Comparison of ENCODE assay signal across 1 cellular context in the genomic region with DNA sequence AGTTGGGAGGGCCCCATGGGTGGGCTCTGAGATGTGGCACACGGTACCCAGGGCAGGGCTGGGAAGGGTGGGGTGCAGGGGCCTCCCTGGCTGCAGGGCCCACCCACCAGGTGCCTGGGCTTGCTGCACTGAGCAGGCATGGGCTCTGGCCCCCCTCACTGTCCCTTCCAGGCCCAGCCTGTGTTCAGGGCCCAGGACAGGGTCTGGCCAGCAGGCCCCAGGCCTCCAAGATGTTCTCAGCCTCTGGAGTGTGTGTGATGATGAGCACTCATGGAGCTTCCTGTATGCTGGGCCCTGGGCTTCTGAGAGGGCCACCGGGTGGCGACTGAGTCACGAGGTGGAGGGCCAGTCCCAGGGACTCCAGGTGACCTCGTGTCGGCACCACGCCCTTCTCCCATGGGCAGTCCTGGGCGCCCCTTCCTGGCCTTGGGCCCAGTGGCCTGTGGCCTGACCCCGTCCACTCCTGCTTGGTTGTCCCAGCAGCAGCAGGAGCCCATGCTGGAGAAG.
TF ChIP-seq lines count a peak whose summit lies in the region.

No MANE protein-coding gene starts in this region.

TF ChIP-seq in K562, 482 proteins besides CTCF, POLR2A, EP300 and RAD21 (continues in another document):
- TF ChIP-seq CREB1 (IDR thresholded peaks at IDR 0.05) (peak; percentile 17; the same call in 1 of the 2 replicates), CREB1 (CRISPR knock-in tag; IDR thresholded peaks at IDR 0.05) (no peak), GABPB2 (CRISPR knock-in tag; conservative IDR thresholded peaks at IDR 0.05) (no peak), ZNF354B (CRISPR knock-in tag; IDR thresholded peaks at IDR 0.05) (no peak), SAFB2 (IDR thresholded peaks at IDR 0.05; ENCODE audit: borderline replicate concordance, low read depth, low read length, severe bottlenecking) (no peak), SUPT5H (IDR thresholded peaks at IDR 0.05) (no peak), ZNF253 (CRISPR knock-in tag; conservative IDR thresholded peaks at IDR 0.05) (no peak), FOXM1 (IDR thresholded peaks at IDR 0.05; ENCODE audit: low read depth) (no peak), FOXM1 (CRISPR knock-in tag; IDR thresholded peaks at IDR 0.05; ENCODE audit: low read depth) (no peak), PRPF4 (IDR thresholded peaks at IDR 0.05; ENCODE audit: insufficient read depth, low read depth, low read length, poor library complexity, severe bottlenecking) (no peak), E2F3 (CRISPR knock-in tag; IDR thresholded peaks at IDR 0.05) (no peak), TRIM28 (IDR thresholded peaks at IDR 0.05) (no peak), MCM5 (IDR thresholded peaks at IDR 0.05; ENCODE audit: low read depth) (no peak), NFIX (CRISPR knock-in tag; IDR thresholded peaks at IDR 0.05; ENCODE audit: low read depth) (no peak), SIN3A (IDR thresholded peaks at IDR 0.05; ENCODE audit: borderline replicate concordance in 2 of 2, control insufficient read depth in 1 of 2, low read depth in 2 of 2, low read length in 2 of 2) (peak in 1 of 2 experiments; percentile 89; a peak in 2 of 4 replicates), MAFG (tag; conservative IDR thresholded peaks at IDR 0.05) (no peak), SAP30 (IDR thresholded peaks at IDR 0.05; ENCODE audit: borderline replicate concordance, insufficient read depth, low read depth, low read length, poor library complexity, severe bottlenecking) (peak; percentile 74), MYC (IDR thresholded peaks at IDR 0.05; ENCODE audit: low read depth, low read length) (peak; percentile 93), MYC (CRISPR knock-in tag; IDR thresholded peaks at IDR 0.05; ENCODE audit: borderline replicate concordance, low read depth) (peak; percentile 92), KAT2B (IDR thresholded peaks at IDR 0.05; ENCODE audit: low read depth, low read length) (no peak), FOXJ2 (tag; IDR thresholded peaks at IDR 0.05) (no peak), MEIS2 (IDR thresholded peaks at IDR 0.05; ENCODE audit: partially characterized antibody) (no peak), NRF1 (conservative IDR thresholded peaks at IDR 0.05 in 1 of 2, IDR thresholded peaks at IDR 0.05 in 1 of 2) (peak in 1 of 2 experiments; percentile 8; a peak in 1 of 4 replicates), RBM25 (IDR thresholded peaks at IDR 0.05; ENCODE audit: low read depth, low read length, severe bottlenecking) (no peak), SRSF3 (IDR thresholded peaks at IDR 0.05; ENCODE audit: insufficient read depth, low read length) (no peak), CC2D1A (IDR thresholded peaks at IDR 0.05) (no peak), RAD51 (IDR thresholded peaks at IDR 0.05; ENCODE audit: borderline replicate concordance, low read depth) (peak; percentile 67), GATAD2A (IDR thresholded peaks at IDR 0.05) (peak; percentile 48), ILF3 (IDR thresholded peaks at IDR 0.05; ENCODE audit: borderline replicate concordance) (no peak), BMI1 (IDR thresholded peaks at IDR 0.05; ENCODE audit: low read length) (no peak), XRCC4 (IDR thresholded peaks at IDR 0.05; ENCODE audit: extremely low read depth, insufficient read depth, insufficient read length) (no peak), SMAD2 (IDR thresholded peaks at IDR 0.05; ENCODE audit: low read depth, low read length) (no peak), ADNP (tag; IDR thresholded peaks at IDR 0.05) (no peak), FOXJ3 (CRISPR knock-in tag; IDR thresholded peaks at IDR 0.05) (no peak), MCM3 (IDR thresholded peaks at IDR 0.05) (no peak), SREBF1 (IDR thresholded peaks at IDR 0.05; ENCODE audit: borderline replicate concordance, low read depth, low read length) (no peak), EGR1 (conservative IDR thresholded peaks at IDR 0.05) (no peak), BRF1 (IDR thresholded peaks at IDR 0.05; ENCODE audit: borderline replicate concordance, extremely low read depth, insufficient read length) (no peak), ZNF184 (CRISPR knock-in tag; IDR thresholded peaks at IDR 0.05) (no peak), LARP7 (IDR thresholded peaks at IDR 0.05) (no peak; the same call in 1 of the 2 replicates), ZNF408 (CRISPR knock-in tag; IDR thresholded peaks at IDR 0.05; ENCODE audit: low read depth) (no peak)
- TF ChIP-seq, protein P1, sequence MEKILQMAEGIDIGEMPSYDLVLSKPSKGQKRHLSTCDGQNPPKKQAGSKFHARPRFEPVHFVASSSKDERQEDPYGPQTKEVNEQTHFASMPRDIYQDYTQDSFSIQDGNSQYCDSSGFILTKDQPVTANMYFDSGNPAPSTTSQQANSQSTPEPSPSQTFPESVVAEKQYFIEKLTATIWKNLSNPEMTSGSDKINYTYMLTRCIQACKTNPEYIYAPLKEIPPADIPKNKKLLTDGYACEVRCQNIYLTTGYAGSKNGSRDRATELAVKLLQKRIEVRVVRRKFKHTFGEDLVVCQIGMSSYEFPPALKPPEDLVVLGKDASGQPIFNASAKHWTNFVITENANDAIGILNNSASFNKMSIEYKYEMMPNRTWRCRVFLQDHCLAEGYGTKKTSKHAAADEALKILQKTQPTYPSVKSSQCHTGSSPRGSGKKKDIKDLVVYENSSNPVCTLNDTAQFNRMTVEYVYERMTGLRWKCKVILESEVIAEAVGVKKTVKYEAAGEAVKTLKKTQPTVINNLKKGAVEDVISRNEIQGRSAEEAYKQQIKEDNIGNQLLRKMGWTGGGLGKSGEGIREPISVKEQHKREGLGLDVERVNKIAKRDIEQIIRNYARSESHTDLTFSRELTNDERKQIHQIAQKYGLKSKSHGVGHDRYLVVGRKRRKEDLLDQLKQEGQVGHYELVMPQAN (IDR thresholded peaks at IDR 0.05; ENCODE audit: borderline replicate concordance): peak; percentile 81
- TF ChIP-seq, protein P2, sequence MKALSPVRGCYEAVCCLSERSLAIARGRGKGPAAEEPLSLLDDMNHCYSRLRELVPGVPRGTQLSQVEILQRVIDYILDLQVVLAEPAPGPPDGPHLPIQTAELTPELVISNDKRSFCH (CRISPR knock-in tag; IDR thresholded peaks at IDR 0.05): no peak
- TF ChIP-seq, protein P2 (tag; IDR thresholded peaks at IDR 0.05): peak; percentile 75
- TF ChIP-seq, protein P3, sequence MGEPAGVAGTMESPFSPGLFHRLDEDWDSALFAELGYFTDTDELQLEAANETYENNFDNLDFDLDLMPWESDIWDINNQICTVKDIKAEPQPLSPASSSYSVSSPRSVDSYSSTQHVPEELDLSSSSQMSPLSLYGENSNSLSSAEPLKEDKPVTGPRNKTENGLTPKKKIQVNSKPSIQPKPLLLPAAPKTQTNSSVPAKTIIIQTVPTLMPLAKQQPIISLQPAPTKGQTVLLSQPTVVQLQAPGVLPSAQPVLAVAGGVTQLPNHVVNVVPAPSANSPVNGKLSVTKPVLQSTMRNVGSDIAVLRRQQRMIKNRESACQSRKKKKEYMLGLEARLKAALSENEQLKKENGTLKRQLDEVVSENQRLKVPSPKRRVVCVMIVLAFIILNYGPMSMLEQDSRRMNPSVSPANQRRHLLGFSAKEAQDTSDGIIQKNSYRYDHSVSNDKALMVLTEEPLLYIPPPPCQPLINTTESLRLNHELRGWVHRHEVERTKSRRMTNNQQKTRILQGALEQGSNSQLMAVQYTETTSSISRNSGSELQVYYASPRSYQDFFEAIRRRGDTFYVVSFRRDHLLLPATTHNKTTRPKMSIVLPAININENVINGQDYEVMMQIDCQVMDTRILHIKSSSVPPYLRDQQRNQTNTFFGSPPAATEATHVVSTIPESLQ (CRISPR knock-in tag; IDR thresholded peaks at IDR 0.05): no peak
- TF ChIP-seq, protein P4, sequence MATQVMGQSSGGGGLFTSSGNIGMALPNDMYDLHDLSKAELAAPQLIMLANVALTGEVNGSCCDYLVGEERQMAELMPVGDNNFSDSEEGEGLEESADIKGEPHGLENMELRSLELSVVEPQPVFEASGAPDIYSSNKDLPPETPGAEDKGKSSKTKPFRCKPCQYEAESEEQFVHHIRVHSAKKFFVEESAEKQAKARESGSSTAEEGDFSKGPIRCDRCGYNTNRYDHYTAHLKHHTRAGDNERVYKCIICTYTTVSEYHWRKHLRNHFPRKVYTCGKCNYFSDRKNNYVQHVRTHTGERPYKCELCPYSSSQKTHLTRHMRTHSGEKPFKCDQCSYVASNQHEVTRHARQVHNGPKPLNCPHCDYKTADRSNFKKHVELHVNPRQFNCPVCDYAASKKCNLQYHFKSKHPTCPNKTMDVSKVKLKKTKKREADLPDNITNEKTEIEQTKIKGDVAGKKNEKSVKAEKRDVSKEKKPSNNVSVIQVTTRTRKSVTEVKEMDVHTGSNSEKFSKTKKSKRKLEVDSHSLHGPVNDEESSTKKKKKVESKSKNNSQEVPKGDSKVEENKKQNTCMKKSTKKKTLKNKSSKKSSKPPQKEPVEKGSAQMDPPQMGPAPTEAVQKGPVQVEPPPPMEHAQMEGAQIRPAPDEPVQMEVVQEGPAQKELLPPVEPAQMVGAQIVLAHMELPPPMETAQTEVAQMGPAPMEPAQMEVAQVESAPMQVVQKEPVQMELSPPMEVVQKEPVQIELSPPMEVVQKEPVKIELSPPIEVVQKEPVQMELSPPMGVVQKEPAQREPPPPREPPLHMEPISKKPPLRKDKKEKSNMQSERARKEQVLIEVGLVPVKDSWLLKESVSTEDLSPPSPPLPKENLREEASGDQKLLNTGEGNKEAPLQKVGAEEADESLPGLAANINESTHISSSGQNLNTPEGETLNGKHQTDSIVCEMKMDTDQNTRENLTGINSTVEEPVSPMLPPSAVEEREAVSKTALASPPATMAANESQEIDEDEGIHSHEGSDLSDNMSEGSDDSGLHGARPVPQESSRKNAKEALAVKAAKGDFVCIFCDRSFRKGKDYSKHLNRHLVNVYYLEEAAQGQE (CRISPR knock-in tag; IDR thresholded peaks at IDR 0.05; ENCODE audit: low read depth): no peak
- TF ChIP-seq, protein P5, sequence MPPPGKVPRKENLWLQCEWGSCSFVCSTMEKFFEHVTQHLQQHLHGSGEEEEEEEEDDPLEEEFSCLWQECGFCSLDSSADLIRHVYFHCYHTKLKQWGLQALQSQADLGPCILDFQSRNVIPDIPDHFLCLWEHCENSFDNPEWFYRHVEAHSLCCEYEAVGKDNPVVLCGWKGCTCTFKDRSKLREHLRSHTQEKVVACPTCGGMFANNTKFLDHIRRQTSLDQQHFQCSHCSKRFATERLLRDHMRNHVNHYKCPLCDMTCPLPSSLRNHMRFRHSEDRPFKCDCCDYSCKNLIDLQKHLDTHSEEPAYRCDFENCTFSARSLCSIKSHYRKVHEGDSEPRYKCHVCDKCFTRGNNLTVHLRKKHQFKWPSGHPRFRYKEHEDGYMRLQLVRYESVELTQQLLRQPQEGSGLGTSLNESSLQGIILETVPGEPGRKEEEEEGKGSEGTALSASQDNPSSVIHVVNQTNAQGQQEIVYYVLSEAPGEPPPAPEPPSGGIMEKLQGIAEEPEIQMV (tag; conservative IDR thresholded peaks at IDR 0.05; ENCODE audit: low read depth): no peak
- TF ChIP-seq, protein P6, sequence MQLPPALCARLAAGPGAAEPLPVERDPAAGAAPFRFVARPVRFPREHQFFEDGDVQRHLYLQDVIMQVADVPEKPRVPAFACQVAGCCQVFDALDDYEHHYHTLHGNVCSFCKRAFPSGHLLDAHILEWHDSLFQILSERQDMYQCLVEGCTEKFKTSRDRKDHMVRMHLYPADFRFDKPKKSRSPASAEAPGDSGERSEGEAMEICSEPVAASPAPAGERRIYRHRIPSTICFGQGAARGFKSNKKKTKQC (CRISPR knock-in tag; IDR thresholded peaks at IDR 0.05): no peak
- TF ChIP-seq, protein P7, sequence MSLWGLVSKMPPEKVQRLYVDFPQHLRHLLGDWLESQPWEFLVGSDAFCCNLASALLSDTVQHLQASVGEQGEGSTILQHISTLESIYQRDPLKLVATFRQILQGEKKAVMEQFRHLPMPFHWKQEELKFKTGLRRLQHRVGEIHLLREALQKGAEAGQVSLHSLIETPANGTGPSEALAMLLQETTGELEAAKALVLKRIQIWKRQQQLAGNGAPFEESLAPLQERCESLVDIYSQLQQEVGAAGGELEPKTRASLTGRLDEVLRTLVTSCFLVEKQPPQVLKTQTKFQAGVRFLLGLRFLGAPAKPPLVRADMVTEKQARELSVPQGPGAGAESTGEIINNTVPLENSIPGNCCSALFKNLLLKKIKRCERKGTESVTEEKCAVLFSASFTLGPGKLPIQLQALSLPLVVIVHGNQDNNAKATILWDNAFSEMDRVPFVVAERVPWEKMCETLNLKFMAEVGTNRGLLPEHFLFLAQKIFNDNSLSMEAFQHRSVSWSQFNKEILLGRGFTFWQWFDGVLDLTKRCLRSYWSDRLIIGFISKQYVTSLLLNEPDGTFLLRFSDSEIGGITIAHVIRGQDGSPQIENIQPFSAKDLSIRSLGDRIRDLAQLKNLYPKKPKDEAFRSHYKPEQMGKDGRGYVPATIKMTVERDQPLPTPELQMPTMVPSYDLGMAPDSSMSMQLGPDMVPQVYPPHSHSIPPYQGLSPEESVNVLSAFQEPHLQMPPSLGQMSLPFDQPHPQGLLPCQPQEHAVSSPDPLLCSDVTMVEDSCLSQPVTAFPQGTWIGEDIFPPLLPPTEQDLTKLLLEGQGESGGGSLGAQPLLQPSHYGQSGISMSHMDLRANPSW (CRISPR knock-in tag; IDR thresholded peaks at IDR 0.05): no peak
- TF ChIP-seq, protein P8, sequence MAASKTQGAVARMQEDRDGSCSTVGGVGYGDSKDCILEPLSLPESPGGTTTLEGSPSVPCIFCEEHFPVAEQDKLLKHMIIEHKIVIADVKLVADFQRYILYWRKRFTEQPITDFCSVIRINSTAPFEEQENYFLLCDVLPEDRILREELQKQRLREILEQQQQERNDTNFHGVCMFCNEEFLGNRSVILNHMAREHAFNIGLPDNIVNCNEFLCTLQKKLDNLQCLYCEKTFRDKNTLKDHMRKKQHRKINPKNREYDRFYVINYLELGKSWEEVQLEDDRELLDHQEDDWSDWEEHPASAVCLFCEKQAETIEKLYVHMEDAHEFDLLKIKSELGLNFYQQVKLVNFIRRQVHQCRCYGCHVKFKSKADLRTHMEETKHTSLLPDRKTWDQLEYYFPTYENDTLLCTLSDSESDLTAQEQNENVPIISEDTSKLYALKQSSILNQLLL (CRISPR knock-in tag; IDR thresholded peaks at IDR 0.05; ENCODE audit: borderline replicate concordance): no peak
- TF ChIP-seq, protein P9, sequence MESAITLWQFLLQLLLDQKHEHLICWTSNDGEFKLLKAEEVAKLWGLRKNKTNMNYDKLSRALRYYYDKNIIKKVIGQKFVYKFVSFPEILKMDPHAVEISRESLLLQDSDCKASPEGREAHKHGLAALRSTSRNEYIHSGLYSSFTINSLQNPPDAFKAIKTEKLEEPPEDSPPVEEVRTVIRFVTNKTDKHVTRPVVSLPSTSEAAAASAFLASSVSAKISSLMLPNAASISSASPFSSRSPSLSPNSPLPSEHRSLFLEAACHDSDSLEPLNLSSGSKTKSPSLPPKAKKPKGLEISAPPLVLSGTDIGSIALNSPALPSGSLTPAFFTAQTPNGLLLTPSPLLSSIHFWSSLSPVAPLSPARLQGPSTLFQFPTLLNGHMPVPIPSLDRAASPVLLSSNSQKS (CRISPR knock-in tag; IDR thresholded peaks at IDR 0.05): no peak
- TF ChIP-seq, protein P10, sequence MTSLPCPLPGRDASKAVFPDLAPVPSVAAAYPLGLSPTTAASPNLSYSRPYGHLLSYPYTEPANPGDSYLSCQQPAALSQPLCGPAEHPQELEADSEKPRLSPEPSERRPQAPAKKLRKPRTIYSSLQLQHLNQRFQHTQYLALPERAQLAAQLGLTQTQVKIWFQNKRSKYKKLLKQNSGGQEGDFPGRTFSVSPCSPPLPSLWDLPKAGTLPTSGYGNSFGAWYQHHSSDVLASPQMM (CRISPR knock-in tag; IDR thresholded peaks at IDR 0.05): no peak
